16 cellular contexts compared by ENCODE assay signal in genomic region chr22:28410050-28410816, GRCh38.
DNase-seq lines count a peak whose midpoint lies in the region; ATAC-seq and TF ChIP-seq lines count a peak whose summit lies in the region.
"Had no signal": no experiment of that assay in that cellular context is flagged by ENCODE, and none has a peak within 500 bp of the region (broad histone marks: within the 10 kb centered on the region; RNA-seq: fewer than 3 reads in every experiment).

No MANE protein-coding gene starts in this region.

- peak overlapping the region; percentile 60 for H3K27ac Mint-ChIP-seq in endodermal cell
- H3K27ac Mint-ChIP-seq in nephron progenitor cell = peak overlapping the region; percentile 77
- H3K27ac Mint-ChIP-seq in activated T-helper 17 cell treated with anti-CD3 and anti-CD28 coated beads, Interleukin-2, amount 50 U/mL, for 72 hours = no peak overlapping the region
- H3K27ac Mint-ChIP-seq: activated CD4-positive, alpha-beta T cell treated with anti-CD3 and anti-CD28 coated beads for 36 hours; CD4-positive, alpha-beta T cell had no signal

- peaks cover 8% of the 10 kb centered on the region for H3K4me1 Mint-ChIP-seq in endodermal cell
- H3K4me1 Mint-ChIP-seq in nephron progenitor cell = peaks cover 45% of the 10 kb centered on the region
- H3K4me1 Mint-ChIP-seq in activated T-helper 17 cell treated with anti-CD3 and anti-CD28 coated beads, Interleukin-2, amount 50 U/mL, for 72 hours = no peaks in the 10 kb centered on the region

- no peak overlapping the region for H3K9ac ChIP-seq in endodermal cell (ENCODE audit: extremely low read depth, low read length, poor library complexity, severe bottlenecking)

- WGBS in endodermal cell (ENCODE audit: insufficient coverage in 1 of 2, insufficient read length in 1 of 2), 2 experiments = 58 to 69% methylated on average over 2 to 3 of the region's 3 CpGs

- no peak for ATAC-seq in activated T-helper 17 cell treated with anti-CD3 and anti-CD28 coated beads, Interleukin-2, amount 50 U/mL, for 72 hours (replicated peaks)
- ATAC-seq in HG03521 (IDR thresholded peaks at IDR 0.05; ENCODE audit: unreplicated experiment) = no peak
- ATAC-seq in GM19395 (IDR thresholded peaks at IDR 0.05; ENCODE audit: unreplicated experiment) = no peak
- ATAC-seq: activated CD4-positive, alpha-beta T cell treated with anti-CD3 and anti-CD28 coated beads for 36 hours had no signal

- H3K4me3 Mint-ChIP-seq in endodermal cell = no peak overlapping the region
- H3K4me3 Mint-ChIP-seq in nephron progenitor cell = no peak overlapping the region
- no peak overlapping the region for H3K4me3 Mint-ChIP-seq in activated T-helper 17 cell treated with anti-CD3 and anti-CD28 coated beads, Interleukin-2, amount 50 U/mL, for 72 hours
- H3K4me3 Mint-ChIP-seq: activated CD4-positive, alpha-beta T cell treated with anti-CD3 and anti-CD28 coated beads for 36 hours; CD4-positive, alpha-beta T cell had no signal

- no peak overlapping the region for H3K27ac ChIP-seq in endodermal cell (ENCODE audit: low read depth, low read length)
- H3K27ac ChIP-seq: esophagus muscularis mucosa, neutrophil had no signal

- DNase-seq in EL = peak; percentile 67
- peak; percentile 28 for DNase-seq in OCI-M1 (lab: John Stamatoyannopoulos, UW)
- DNase-seq in endodermal cell = no peak
- DNase-seq in nephron progenitor cell = no peak
- no peak for DNase-seq in NCI-H82 (lab: John Stamatoyannopoulos, UW)
- DNase-seq: activated CD4-positive, alpha-beta T cell treated with anti-CD3 and anti-CD28 coated beads for 36 hours; CD4-positive, alpha-beta T cell; central memory CD4-positive, alpha-beta T cell; left cardiac atrium; NCI-H187; stimulated activated naive CD4-positive, alpha-beta T cell had no signal

- no peaks in the 10 kb centered on the region for H3K4me1 ChIP-seq in endodermal cell (ENCODE audit: control insufficient read depth, insufficient read depth, low read length)

- TF ChIP-seq CTCF in endodermal cell (conservative IDR thresholded peaks at IDR 0.05) (no peak), nephron progenitor cell (IDR thresholded peaks at IDR 0.05) (no peak)

- peaks cover 4% of the 10 kb centered on the region for H3K36me3 Mint-ChIP-seq in endodermal cell (ENCODE audit: low read depth)
- peaks cover 29% of the 10 kb centered on the region for H3K36me3 Mint-ChIP-seq in nephron progenitor cell (ENCODE audit: low read depth)
- H3K36me3 Mint-ChIP-seq in activated T-helper 17 cell treated with anti-CD3 and anti-CD28 coated beads, Interleukin-2, amount 50 U/mL, for 72 hours (ENCODE audit: low read depth) = no peaks in the 10 kb centered on the region

- H3K27me3 ChIP-seq in endodermal cell (ENCODE audit: control insufficient read depth, insufficient read depth, low read length, poor library complexity, severe bottlenecking) = no peaks in the 10 kb centered on the region
- H3K27me3 ChIP-seq: esophagus muscularis mucosa, neutrophil had no signal

- H3K36me3 ChIP-seq in endodermal cell (ENCODE audit: control insufficient read depth, insufficient read depth, low read length) = no peaks in the 10 kb centered on the region
- H3K36me3 ChIP-seq: esophagus muscularis mucosa, neutrophil had no signal

- H3K4me3 ChIP-seq in endodermal cell (ENCODE audit: low read length) = no peak overlapping the region
- H3K4me3 ChIP-seq: esophagus muscularis mucosa had no signal

- H3K27me3 Mint-ChIP-seq in endodermal cell (ENCODE audit: insufficient read depth) (no peaks in the 10 kb centered on the region), nephron progenitor cell (ENCODE audit: low read depth, poor library complexity) (no peaks in the 10 kb centered on the region)
- peaks cover 28% of the 10 kb centered on the region for H3K27me3 Mint-ChIP-seq in activated T-helper 17 cell treated with anti-CD3 and anti-CD28 coated beads, Interleukin-2, amount 50 U/mL, for 72 hours
- H3K27me3 Mint-ChIP-seq: CD4-positive, alpha-beta T cell had no signal

- H3K9me3 ChIP-seq in endodermal cell (ENCODE audit: control insufficient read depth, low read length) = peaks cover 4% of the 10 kb centered on the region
- H3K9me3 ChIP-seq: esophagus muscularis mucosa, neutrophil had no signal

- H3K9me3 Mint-ChIP-seq in endodermal cell (peaks cover 6% of the 10 kb centered on the region), nephron progenitor cell (peaks cover 17% of the 10 kb centered on the region)
- no peaks in the 10 kb centered on the region for H3K9me3 Mint-ChIP-seq in activated T-helper 17 cell treated with anti-CD3 and anti-CD28 coated beads, Interleukin-2, amount 50 U/mL, for 72 hours
- H3K9me3 Mint-ChIP-seq: CD4-positive, alpha-beta T cell had no signal

Comparison
In these comparisons a context has a peak if more than half of its experiments do, and no peak if none do; other contexts are left out.
1. DNase-seq: peak in EL (single experiment) and OCI-M1 (single experiment); none in endodermal cell (single experiment), nephron progenitor cell (single experiment) and NCI-H82 (single experiment).